25 cellular contexts compared by ENCODE assay signal in genomic region chr14:100634026-100634425, GRCh38. TPM values are rescaled to one million over a fixed set of nuclear protein-coding genes. Genes with fewer than 3 reads are reported as not detected.
"Had no signal": no experiment of that assay in that cellular context is flagged by ENCODE, and none has a peak within 500 bp of the region (broad histone marks: within the 10 kb centered on the region; RNA-seq: fewer than 3 reads in every experiment).

No MANE protein-coding gene starts in this region.

- H3K9me3 ChIP-seq: neutrophil, pancreas, psoas muscle, right atrium auricular region, upper lobe of right lung had no signal

- H3K4me1 ChIP-seq: pancreas, psoas muscle, right atrium auricular region, upper lobe of right lung had no signal

- H3K27me3 ChIP-seq: pancreas, right atrium auricular region had no signal

- ATAC-seq: left ventricle myocardium superior; pancreas; psoas muscle; stimulated activated naive CD8-positive, alpha-beta T cell treated with anti-CD3 and anti-CD28 coated beads, Interleukin-15, Interleukin-2, amounts not matched to agents 100 U/mL and 50 U/mL, for 24 hours; upper lobe of right lung had no signal

- DNase-seq: activated CD4-positive, alpha-beta T cell treated with anti-CD3 and anti-CD28 coated beads for 4 hours; activated CD4-positive, alpha-beta T cell treated with anti-CD3 and anti-CD28 coated beads, Interleukin-2, amount 50 U/mL, for 48 hours; activated CD4-positive, CD25-positive, alpha-beta regulatory T cell; activated CD8-positive, alpha-beta memory T cell treated with anti-CD3 and anti-CD28 coated beads, Interleukin-2, amount 50 U/mL, for 48 hours; activated naive CD4-positive, alpha-beta T cell treated with Interleukin-2 at 50 U/mL for 16 hours; activated naive CD8-positive, alpha-beta T cell treated with anti-CD3 and anti-CD28 coated beads for 36 hours; activated T-cell treated with anti-CD3 and anti-CD28 coated beads, Interleukin-2, amount 50 U/mL, for 48 hours; central memory CD4-positive, alpha-beta T cell; dermis blood vessel endothelial cell; effector CD8-positive, alpha-beta T cell; foreskin melanocyte; immature natural killer cell; kidney glomerular epithelial cell; left ventricle myocardium superior; mammary epithelial cell; pancreas; psoas muscle; stimulated activated CD4-positive, alpha-beta T cell treated with anti-CD3 and anti-CD28 coated beads, Interleukin-12 subunit alpha, Interleukin-12 subunit beta, amount 100 ng/mL, for 4 hours; stimulated activated CD4-positive, alpha-beta T cell treated with anti-CD3 and anti-CD28 coated beads, Interleukin-4, amount 100 ng/mL, for 4 hours; stimulated activated naive CD8-positive, alpha-beta T cell treated with anti-CD3 and anti-CD28 coated beads, Interleukin-15, Interleukin-2, amounts not matched to agents 100 U/mL and 50 U/mL, for 24 hours; upper lobe of right lung had no signal

- H3K36me3 ChIP-seq: neutrophil, pancreas, right atrium auricular region, upper lobe of right lung had no signal

- H3K27ac ChIP-seq: hepatocyte, neutrophil, pancreas, psoas muscle, right atrium auricular region, upper lobe of right lung had no signal

- H3K4me3 ChIP-seq: hepatocyte, pancreas, psoas muscle, right atrium auricular region, upper lobe of right lung had no signal

RNA-seq across cellular contexts. Expression of gene BEGAIN, which starts 46.8 kb away (rescaled TPM):
- total RNA-seq: natural killer cell treated with Interleukin-12 subunit alpha and Interleukin-12 subunit beta and Interleukin-15 and Interleukin-18, amount 100 ng/mL, for 72 hours had no signal
- polyA plus RNA-seq: immature natural killer cell had no signal
